1 cellular context compared by ENCODE assay signal in genomic region chr2:220296174-220296573, GRCh38.
TF ChIP-seq lines count a peak whose summit lies in the region.

No MANE protein-coding gene starts in this region.

TF ChIP-seq in HCT116, 20 proteins besides CTCF, POLR2A, EP300 and RAD21 (continued from another document):
- TF ChIP-seq EZH2 (IDR thresholded peaks at IDR 0.05) (no peak), EZH2phosphoT487 (IDR thresholded peaks at IDR 0.05; ENCODE audit: borderline replicate concordance) (no peak), POLR2AphosphoS5 (IDR thresholded peaks at IDR 0.05; ENCODE audit: low read depth, low read length) (no peak), EGR1 (IDR thresholded peaks at IDR 0.05; ENCODE audit: low read depth) (no peak), ZNF274 (IDR thresholded peaks at IDR 0.05; ENCODE audit: low read depth, low read length) (no peak), REST (IDR thresholded peaks at IDR 0.05; ENCODE audit: low read depth) (no peak)
